In genomic region chr9:32552172-32552872, GRCh38 we compare ENCODE assay signal across 8 cellular contexts. TPM values are rescaled to one million over a fixed set of nuclear protein-coding genes. Genes with fewer than 3 reads are reported as not detected.
A peak's percentile ranks its signal among the peaks of the same experiment; 100 is the strongest.
DNase-seq lines count a peak whose midpoint lies in the region; ATAC-seq, FAIRE-seq and TF ChIP-seq lines count a peak whose summit lies in the region.

A gene with protein sequence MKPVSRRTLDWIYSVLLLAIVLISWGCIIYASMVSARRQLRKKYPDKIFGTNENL (plus strand): TSS chr9:32552327. CDS start chr9:32552435, 108 bp downstream.
TSS of gene TOPORS (minus strand) at chr9:32552586. CDS start at chr9:32552436, 150 bp downstream.

- TF ChIP-seq CTCF in tibial nerve (IDR thresholded peaks at IDR 0.05), result peak in 1 of 5 experiments; percentile 46

- H3K14ac ChIP-seq in trophoblast cell (ENCODE audit: low read length), result peak within 1 kb of the TSS; percentile 91

- peak within 1 kb of the TSS; percentile 55 for H4K12ac ChIP-seq in trophoblast cell (ENCODE audit: low read depth, low read length)

- peak within 1 kb of the TSS; percentile 92 for H2AFZ ChIP-seq in trophoblast cell (ENCODE audit: insufficient read depth, low read length, poor library complexity)

- ATAC-seq in HG02798 (IDR thresholded peaks at IDR 0.05; ENCODE audit: poor library complexity, unreplicated experiment) (peak; percentile 82), Right ventricle myocardium superior (ENCODE audit: poor library complexity) (peak; percentile 97)
- ATAC-seq in activated naive CD8-positive, alpha-beta T cell treated with anti-CD3 and anti-CD28 coated beads, Interleukin-2, amount 10 ng/mL, durations not matched to agents 7 days and 5 days (ENCODE audit: low read depth), result peak; percentile 77

- WGBS in trophoblast cell (ENCODE audit: extremely low coverage, insufficient coverage, insufficient read length), result no CpG with 5 or more reads among the region's 46 CpGs
- 0 to 1% methylated on average over 42 to 46 of the region's 46 CpGs for WGBS in tibial nerve, 2 donors

- TF ChIP-seq EP300 in tibial nerve (IDR thresholded peaks at IDR 0.05), result peak; percentile 72 to 98

- TF ChIP-seq POLR2A in GM12891 (IDR thresholded peaks at IDR 0.05; ENCODE audit: low read depth, low read length) (peak; percentile 89), tibial nerve (IDR thresholded peaks at IDR 0.05) (peak; percentile 69 to 91)

- POLR2A ChIA-PET in activated naive CD8-positive, alpha-beta T cell treated with anti-CD3 and anti-CD28 coated beads, Interleukin-2, amount 10 ng/mL, durations not matched to agents 7 days and 5 days (lab: Charles Lee), result interaction anchor here (0.5 to 4.5 kb wide), 9 partner anchors 13 to 955 kb away, joined by 3 to 47 read pairs (median 5); partner anchors contain the start of genes ACO1, NDUFB6 and RIGI

- intact Hi-C loops in Right ventricle myocardium superior (cut with DNase I), result no loop called here

- H3K4me3 ChIP-seq in trophoblast cell (ENCODE audit: low read depth, low read length) (peak within 1 kb of the TSS; percentile 83), tibial nerve (peak within 1 kb of the TSS; percentile 60 to 88 (median 72))

- peak within 1 kb of the TSS; percentile 92 for H3K27ac Mint-ChIP-seq in activated naive CD8-positive, alpha-beta T cell treated with anti-CD3 and anti-CD28 coated beads, Interleukin-2, amount 10 ng/mL, durations not matched to agents 7 days and 5 days

- H3K36me3 ChIP-seq in trophoblast cell (ENCODE audit: control insufficient read depth in 1 of 2, insufficient read depth in 2 of 2, low read length in 2 of 2) (peaks cover 2 to 6% of the 10 kb centered on the region in 2 experiments), tibial nerve (peaks cover 0 to 5% (median 0%) of the 10 kb centered on the region in 3 donors)

- H2BK5ac ChIP-seq in trophoblast cell (ENCODE audit: low read depth, low read length, poor library complexity), result peak within 1 kb of the TSS; percentile 97

- no peak within 1 kb of the TSS for H2BK12ac ChIP-seq in trophoblast cell (ENCODE audit: low read length)

- H3K9ac ChIP-seq in trophoblast cell (ENCODE audit: low read length), result peak within 1 kb of the TSS; percentile 92

- peak within 1 kb of the TSS; percentile 76 for H3K4ac ChIP-seq in trophoblast cell (ENCODE audit: low read depth, low read length)

- H3K4me3 Mint-ChIP-seq in activated naive CD8-positive, alpha-beta T cell treated with anti-CD3 and anti-CD28 coated beads, Interleukin-2, amount 10 ng/mL, durations not matched to agents 7 days and 5 days, result peak within 1 kb of the TSS; percentile 98

- peak; percentile 82 for FAIRE-seq in GM12891 (lab: Jason Lieb, UNC)

- peak within 1 kb of the TSS; percentile 85 for H3K27ac ChIP-seq in trophoblast cell (ENCODE audit: low read depth, low read length)
- H3K27ac ChIP-seq in tibial nerve, result peak within 1 kb of the TSS; percentile 91 to 97 (median 96)

- peak within 1 kb of the TSS; percentile 74 for H4K91ac ChIP-seq in trophoblast cell (ENCODE audit: low read depth, low read length)

- peak within 1 kb of the TSS; percentile 99 for H3K4me2 ChIP-seq in trophoblast cell (ENCODE audit: low read length)

- no peaks in the 10 kb centered on the region for H3K9me3 ChIP-seq in trophoblast cell (ENCODE audit: insufficient read depth, low read depth, low read length)
- H3K9me3 ChIP-seq in tibial nerve, result no peaks in the 10 kb centered on the region

- H3K27me3 ChIP-seq in trophoblast cell (ENCODE audit: insufficient read depth, low read length), result no peaks in the 10 kb centered on the region
- H3K27me3 ChIP-seq in tibial nerve, result no peaks in the 10 kb centered on the region

- H4K8ac ChIP-seq in trophoblast cell (ENCODE audit: low read depth, low read length), result peak within 1 kb of the TSS; percentile 98

- no peak within 1 kb of the TSS for H3K23ac ChIP-seq in trophoblast cell (ENCODE audit: low read length)

- peak; percentile 63 for DNase-seq in GM12891 (ENCODE audit: insufficient read length, low spot score)
- DNase-seq in NCI-H1417 treated with DMSO at 0.1 percent for 48 hours (lab: John Stamatoyannopoulos, UW), result peak; percentile 52
- peak; percentile 60 to 86 for DNase-seq in SW 1271 (lab: John Stamatoyannopoulos, UW)
- DNase-seq in activated naive CD8-positive, alpha-beta T cell treated with anti-CD3 and anti-CD28 coated beads, Interleukin-2, amount 10 ng/mL, durations not matched to agents 7 days and 5 days, result peak; percentile 90
- peak; percentile 95 for DNase-seq in Right ventricle myocardium superior
- peak; percentile 93 to 95 for DNase-seq in trophoblast cell
- peak; percentile 79 to 83 for DNase-seq in tibial nerve (ENCODE audit: low spot score in 2 of 2)

- peaks cover 13% of the 10 kb centered on the region for H3K79me2 ChIP-seq in trophoblast cell (ENCODE audit: control insufficient read depth, insufficient read depth, low read length, poor library complexity)

- no peak within 1 kb of the TSS for H2BK120ac ChIP-seq in trophoblast cell (ENCODE audit: insufficient read depth, low read length, poor library complexity)

- peaks cover 16% of the 10 kb centered on the region for H3K79me1 ChIP-seq in trophoblast cell (ENCODE audit: low read length)

- H3K9me3 Mint-ChIP-seq in activated naive CD8-positive, alpha-beta T cell treated with anti-CD3 and anti-CD28 coated beads, Interleukin-2, amount 10 ng/mL, durations not matched to agents 7 days and 5 days, result no peaks in the 10 kb centered on the region

- H3K36me3 Mint-ChIP-seq in activated naive CD8-positive, alpha-beta T cell treated with anti-CD3 and anti-CD28 coated beads, Interleukin-2, amount 10 ng/mL, durations not matched to agents 7 days and 5 days, result peaks cover 16% of the 10 kb centered on the region

- no peaks in the 10 kb centered on the region for H3K4me1 ChIP-seq in trophoblast cell (ENCODE audit: control insufficient read depth in 1 of 2, insufficient read depth in 2 of 2, low read length in 2 of 2)
- H3K4me1 ChIP-seq in tibial nerve, result peaks cover 0 to 32% (median 9%) of the 10 kb centered on the region in 4 donors

- no peaks in the 10 kb centered on the region for H3K27me3 Mint-ChIP-seq in activated naive CD8-positive, alpha-beta T cell treated with anti-CD3 and anti-CD28 coated beads, Interleukin-2, amount 10 ng/mL, durations not matched to agents 7 days and 5 days

- peaks cover 23% of the 10 kb centered on the region for H3K4me1 Mint-ChIP-seq in activated naive CD8-positive, alpha-beta T cell treated with anti-CD3 and anti-CD28 coated beads, Interleukin-2, amount 10 ng/mL, durations not matched to agents 7 days and 5 days

- peak within 1 kb of the TSS; percentile 27 for H2AK5ac ChIP-seq in trophoblast cell (ENCODE audit: low read length)

- peak within 1 kb of the TSS; percentile 97 for H3K18ac ChIP-seq in trophoblast cell (ENCODE audit: low read length)

TF ChIP-seq in GM12891, 5 proteins besides CTCF, POLR2A, EP300 and RAD21:
- TF ChIP-seq SPI1 (IDR thresholded peaks at IDR 0.05; ENCODE audit: low read depth, low read length) (no peak), POU2F2 (IDR thresholded peaks at IDR 0.05; ENCODE audit: low read depth, low read length) (peak; percentile 42; the same call in 1 of the 2 replicates), POLR2AphosphoS5 (IDR thresholded peaks at IDR 0.05; ENCODE audit: low read depth, low read length) (peak; percentile 76; the same call in 1 of the 2 replicates), TAF1 (IDR thresholded peaks at IDR 0.05; ENCODE audit: low read depth, low read length) (peak; percentile 99)

RNA-seq across cellular contexts. Expression of the first gene that starts in this region (rescaled TPM):
- 59.3 TPM for polyA plus RNA-seq in GM12891 (2012; ENCODE audit: low read depth, missing spikeins)
- total RNA-seq in activated naive CD8-positive, alpha-beta T cell treated with anti-CD3 and anti-CD28 coated beads, Interleukin-2, amount 10 ng/mL, durations not matched to agents 7 days and 5 days, result 10 to 100 TPM; 30.4 to 34.9 TPM
- total RNA-seq in Right ventricle myocardium superior (14.2 TPM), tibial nerve (10 to 100 TPM in 1 of 4 donors, 1 to 10 TPM in 3; 5.3 to 18.1 (median 6.8) TPM)
- 16.3 and 17.6 TPM in 2 replicates for polyA plus RNA-seq in trophoblast cell (2013)

RNA-seq across cellular contexts. Expression of gene TOPORS, which starts in this region (rescaled TPM):
- polyA plus RNA-seq in GM12891 (2012; ENCODE audit: low read depth, missing spikeins), result 9.8 TPM
- 10 to 100 TPM; 17.2 to 18.1 TPM for total RNA-seq in activated naive CD8-positive, alpha-beta T cell treated with anti-CD3 and anti-CD28 coated beads, Interleukin-2, amount 10 ng/mL, durations not matched to agents 7 days and 5 days
- 7.8 TPM for total RNA-seq in Right ventricle myocardium superior
- 16.6 and 16.8 TPM in 2 replicates for polyA plus RNA-seq in trophoblast cell (2013)
- 10 to 100 TPM; 19.5 to 23.4 (median 22.5) TPM for total RNA-seq in tibial nerve

Comparison
In these comparisons a context has a peak if more than half of its experiments do, and no peak if none do; other contexts are left out.
1. Peak in every context shown above with its lines: DNase-seq, ATAC-seq, H3K4me3 ChIP-seq and H3K27ac ChIP-seq.